21 cellular contexts compared by ENCODE assay signal in genomic region chr10:58844680-58845079, GRCh38.
"Had no signal": no experiment of that assay in that cellular context is flagged by ENCODE, and none has a peak within 500 bp of the region (broad histone marks: within the 10 kb centered on the region; RNA-seq: fewer than 3 reads in every experiment).

No MANE protein-coding gene starts in this region.

- H3K27me3 Mint-ChIP-seq: stimulated activated memory B cell treated with anti-CD40 and anti-IgM and Interleukin-4, amounts not matched to agents 10 μg/mL and 1 μg/mL and 100 μg/mL, for 72 hours had no signal

- H3K9me3 ChIP-seq: prostate gland, sigmoid colon, testis, tibial artery, upper lobe of left lung, uterus had no signal

- ATAC-seq: left lobe of liver; natural killer cell treated with Interleukin-12 subunit alpha and Interleukin-12 subunit beta and Interleukin-15 and Interleukin-18, amount 100 ng/mL, for 72 hours; right cardiac atrium; stimulated activated memory B cell treated with anti-CD40 and anti-IgM and Interleukin-4, amounts not matched to agents 10 μg/mL and 1 μg/mL and 100 μg/mL, for 72 hours; stimulated activated naive CD8-positive, alpha-beta T cell treated with anti-CD3 and anti-CD28 coated beads, Interleukin-15, Interleukin-2, amounts not matched to agents 100 U/mL and 50 U/mL, for 24 hours had no signal

- H3K36me3 ChIP-seq: prostate gland, sigmoid colon, tibial artery, upper lobe of left lung, uterus had no signal

- H3K4me1 Mint-ChIP-seq: memory B cell; naive B cell; stimulated activated memory B cell treated with anti-CD40 and anti-IgM and Interleukin-4, amounts not matched to agents 10 μg/mL and 1 μg/mL and 100 μg/mL, for 72 hours had no signal

- H3K9me3 Mint-ChIP-seq: memory B cell; natural killer cell treated with Interleukin-12 subunit alpha and Interleukin-12 subunit beta and Interleukin-15 and Interleukin-18, amount 100 ng/mL, for 72 hours; stimulated activated memory B cell treated with anti-CD40 and anti-IgM and Interleukin-4, amounts not matched to agents 10 μg/mL and 1 μg/mL and 100 μg/mL, for 72 hours had no signal

- H3K27ac Mint-ChIP-seq: memory B cell; naive B cell; natural killer cell treated with Interleukin-12 subunit alpha and Interleukin-12 subunit beta and Interleukin-15 and Interleukin-18, amount 100 ng/mL, for 72 hours; stimulated activated memory B cell treated with anti-CD40 and anti-IgM and Interleukin-4, amounts not matched to agents 10 μg/mL and 1 μg/mL and 100 μg/mL, for 72 hours had no signal

- H3K4me3 Mint-ChIP-seq: memory B cell; naive B cell; natural killer cell treated with Interleukin-12 subunit alpha and Interleukin-12 subunit beta and Interleukin-15 and Interleukin-18, amount 100 ng/mL, for 72 hours; stimulated activated memory B cell treated with anti-CD40 and anti-IgM and Interleukin-4, amounts not matched to agents 10 μg/mL and 1 μg/mL and 100 μg/mL, for 72 hours had no signal

- H3K36me3 Mint-ChIP-seq: memory B cell; naive B cell; natural killer cell treated with Interleukin-12 subunit alpha and Interleukin-12 subunit beta and Interleukin-15 and Interleukin-18, amount 100 ng/mL, for 72 hours; stimulated activated memory B cell treated with anti-CD40 and anti-IgM and Interleukin-4, amounts not matched to agents 10 μg/mL and 1 μg/mL and 100 μg/mL, for 72 hours had no signal

- H3K4me3 ChIP-seq: dorsolateral prefrontal cortex, lung, prostate gland, sigmoid colon, testis, tibial artery, upper lobe of left lung, uterus had no signal

- DNase-seq: effector CD4-positive, alpha-beta T cell; head of caudate nucleus; naive B cell; nucleus accumbens; right cardiac atrium; sigmoid colon; stimulated activated CD4-positive, alpha-beta T cell treated with anti-CD3 and anti-CD28 coated beads, Interleukin-2, amount 100 ng/mL, for 24 hours; stimulated activated CD4-positive, alpha-beta T cell treated with anti-CD3 and anti-CD28 coated beads, Interleukin-4, amount 100 ng/mL, for 24 hours; stimulated activated naive CD8-positive, alpha-beta T cell treated with anti-CD3 and anti-CD28 coated beads, Interleukin-15, Interleukin-2, amounts not matched to agents 100 U/mL and 50 U/mL, for 24 hours; substantia nigra; testis; tibial artery; upper lobe of left lung; uterus had no signal

- H3K4me1 ChIP-seq: prostate gland, sigmoid colon, testis, tibial artery, upper lobe of left lung, uterus had no signal
